10 cellular contexts compared by ENCODE assay signal in the genomic region with DNA sequence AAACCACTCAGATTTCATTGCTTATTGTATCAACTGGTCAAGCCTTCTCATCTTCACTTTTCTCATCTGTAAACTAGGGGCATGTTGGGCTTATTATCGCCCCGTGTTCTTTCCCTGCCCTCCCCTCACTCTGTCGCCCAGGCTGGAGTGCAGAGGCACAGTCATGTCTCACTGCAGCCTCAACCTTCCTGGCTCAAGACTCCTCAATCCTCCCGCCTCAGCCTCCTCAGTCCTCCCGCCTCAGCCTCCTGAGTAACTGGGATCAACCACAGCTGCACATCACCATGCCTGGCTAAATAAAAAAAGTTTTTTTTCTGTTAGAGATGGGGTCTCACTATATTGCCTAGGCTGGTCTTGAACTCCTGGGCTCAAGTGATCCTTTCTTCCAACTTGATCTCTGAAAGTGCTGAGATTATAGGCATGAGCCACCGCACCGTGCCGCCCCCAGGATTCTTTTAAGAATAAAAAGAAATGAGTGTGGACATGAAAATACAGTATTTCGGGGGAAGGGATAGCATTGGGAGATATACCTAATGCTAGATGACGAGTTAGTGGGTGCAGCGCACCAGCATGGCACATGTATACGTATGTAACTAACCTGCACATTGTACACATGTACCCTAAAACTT. TPM values are rescaled to one million over a fixed set of nuclear protein-coding genes. Genes with fewer than 3 reads are reported as not detected.
DNase-seq lines count a peak whose midpoint lies in the region; ATAC-seq and TF ChIP-seq lines count a peak whose summit lies in the region.
"Had no signal": no experiment of that assay in that cellular context is flagged by ENCODE, and none has a peak within 500 bp of the region (broad histone marks: within the 10 kb centered on the region; RNA-seq: fewer than 3 reads in every experiment).

No MANE protein-coding gene starts in this region.

- no peaks in the 10 kb centered on the region for H3K9me3 ChIP-seq in MG63

- H3K36me3 ChIP-seq in MG63: peaks cover 55% of the 10 kb centered on the region

- H3K4me1 Mint-ChIP-seq in neural crest cell: peaks cover 38% of the 10 kb centered on the region

- H3K27ac ChIP-seq in C4-2B (peak overlapping the region; percentile 7; the same call in 1 of the 2 replicates), dorsolateral prefrontal cortex (peak overlapping the region in 20 of 59 donors; percentile 1 to 96 (median 92))

- no peaks in the 10 kb centered on the region for H3K27me3 ChIP-seq in MG63
- no peaks in the 10 kb centered on the region for H3K27me3 ChIP-seq in dorsolateral prefrontal cortex

- H3K4me3 Mint-ChIP-seq in neural crest cell: peak overlapping the region; percentile 99

- H3K9me3 Mint-ChIP-seq in neural crest cell: no peaks in the 10 kb centered on the region

- peak overlapping the region; percentile 75 for H3K4me3 ChIP-seq in MG63
- H3K4me3 ChIP-seq in dorsolateral prefrontal cortex: peak overlapping the region in 53 of 59 donors; percentile 17 to 97 (median 79)

- H3K27ac Mint-ChIP-seq in neural crest cell (ENCODE audit: unreplicated experiment): no peak overlapping the region

- DNase-seq in MG63 (no peak), dorsolateral prefrontal cortex (no peak), neural crest cell (ENCODE audit: low read depth, low spot score) (no peak), middle frontal gyrus (ENCODE audit: extremely low spot score, low spot score) (no peak), NCI-H524 treated with DMSO at 0.1 percent for 48 hours (lab: John Stamatoyannopoulos, UW) (no peak)
- DNase-seq: stimulated activated CD4-positive, alpha-beta T cell treated with anti-CD3 and anti-CD28 coated beads, Interleukin-2, amount 100 ng/mL, for 48 hours had no signal

- TF ChIP-seq CTCF in C4-2B (conservative IDR thresholded peaks at IDR 0.05) (no peak), dorsolateral prefrontal cortex (IDR thresholded peaks at IDR 0.05 in 54 of 56, conservative IDR thresholded peaks at IDR 0.05 in 2 of 56; ENCODE audit: low read depth in 1 of 56, partially characterized antibody in 56 of 56) (no peak), neural crest cell (conservative IDR thresholded peaks at IDR 0.05) (no peak)

- H3K27me3 Mint-ChIP-seq in neural crest cell (ENCODE audit: low read depth): peaks cover 3% of the 10 kb centered on the region

- ATAC-seq in GM19035 (IDR thresholded peaks at IDR 0.05; ENCODE audit: unreplicated experiment) (no peak), HG03565 (IDR thresholded peaks at IDR 0.05; ENCODE audit: unreplicated experiment) (no peak)

- H3K36me3 Mint-ChIP-seq in neural crest cell (ENCODE audit: low read depth): peaks cover 12% of the 10 kb centered on the region

- intact Hi-C loops in dorsolateral prefrontal cortex (cut with DNase I): loop anchor here in 1 of 2 donors (10.0 kb wide), 1 partner anchor 60 kb away; a partner anchor contains a TSS

RNA-seq across cellular contexts. Expression of a gene that starts 2.0 kb away (rescaled TPM):
- total RNA-seq in MG63 (2014; rRNA removed; shearing (Covaris generic); ENCODE audit: low replicate concordance): 10.6 and 21.3 TPM in 2 replicates
- total RNA-seq in dorsolateral prefrontal cortex: 10 to 100 TPM; 17.4 to 42.6 (median 27.4) TPM
- 57.6 and 59.1 TPM in 2 replicates for total RNA-seq in neural crest cell

RNA-seq across cellular contexts. Expression of a gene that starts 35.9 kb away (rescaled TPM):
- total RNA-seq in MG63 (2014; rRNA removed; shearing (Covaris generic); ENCODE audit: low replicate concordance): 1,325 and 1,676 TPM in 2 replicates
- total RNA-seq in dorsolateral prefrontal cortex (100 to 1,000 TPM; 347 to 585 (median 447) TPM), neural crest cell (652 and 682 TPM in 2 replicates)

RNA-seq across cellular contexts. Expression of a gene that starts 53.8 kb away (rescaled TPM):
- not detected in 2 replicates for total RNA-seq in MG63 (2014; rRNA removed; shearing (Covaris generic); ENCODE audit: low replicate concordance)
- total RNA-seq in dorsolateral prefrontal cortex: 1 to 10 TPM in 1 of 120 experiments, under 1 TPM in 3, not detected in 116; 0.63 to 1.0 (median 0.76) TPM
- total RNA-seq in neural crest cell: not detected in 2 replicates
- total RNA-seq: SK-MEL-5 had no signal

RNA-seq across cellular contexts. Expression of a gene that starts 59.1 kb away (rescaled TPM):
- 1.7 TPM in 1 of 2 replicates, not detected in the other for total RNA-seq in MG63 (2014; rRNA removed; shearing (Covaris generic); ENCODE audit: low replicate concordance)
- total RNA-seq in dorsolateral prefrontal cortex (10 to 100 TPM in 42 of 120 experiments, 1 to 10 TPM in 78; 3.6 to 17.8 (median 8.8) TPM), neural crest cell (2.4 and 3.3 TPM in 2 replicates)
- total RNA-seq: SK-MEL-5 had no signal
